ENCODE assay signal across 1 cellular context in genomic region chr4:55568905-55569504, GRCh38.
TF ChIP-seq lines count a peak whose summit lies in the region.

No MANE protein-coding gene starts in this region.

TF ChIP-seq in GM12878, 131 proteins besides CTCF, POLR2A, EP300 and RAD21 (continued from another document):
- TF ChIP-seq, protein P1, sequence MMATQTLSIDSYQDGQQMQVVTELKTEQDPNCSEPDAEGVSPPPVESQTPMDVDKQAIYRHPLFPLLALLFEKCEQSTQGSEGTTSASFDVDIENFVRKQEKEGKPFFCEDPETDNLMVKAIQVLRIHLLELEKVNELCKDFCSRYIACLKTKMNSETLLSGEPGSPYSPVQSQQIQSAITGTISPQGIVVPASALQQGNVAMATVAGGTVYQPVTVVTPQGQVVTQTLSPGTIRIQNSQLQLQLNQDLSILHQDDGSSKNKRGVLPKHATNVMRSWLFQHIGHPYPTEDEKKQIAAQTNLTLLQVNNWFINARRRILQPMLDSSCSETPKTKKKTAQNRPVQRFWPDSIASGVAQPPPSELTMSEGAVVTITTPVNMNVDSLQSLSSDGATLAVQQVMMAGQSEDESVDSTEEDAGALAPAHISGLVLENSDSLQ (IDR thresholded peaks at IDR 0.05), result no peak
- no peak for TF ChIP-seq MXI1 (IDR thresholded peaks at IDR 0.05; ENCODE audit: low read depth, low read length)
- TF ChIP-seq USF1 (IDR thresholded peaks at IDR 0.05; ENCODE audit: borderline replicate concordance, extremely low read length, insufficient read depth, low read depth, low read length), result no peak
- no peak for TF ChIP-seq CEBPB (IDR thresholded peaks at IDR 0.05; ENCODE audit: borderline replicate concordance in 1 of 2, low read depth in 2 of 2, low read length in 2 of 2)
- TF ChIP-seq CHD2 (IDR thresholded peaks at IDR 0.05; ENCODE audit: borderline replicate concordance, low read depth, low read length), result no peak
- TF ChIP-seq RCOR1 (conservative IDR thresholded peaks at IDR 0.05; ENCODE audit: low read depth, low read length), result no peak
- no peak for TF ChIP-seq BRCA1 (IDR thresholded peaks at IDR 0.05; ENCODE audit: low read depth, low read length)
- TF ChIP-seq, protein P2, sequence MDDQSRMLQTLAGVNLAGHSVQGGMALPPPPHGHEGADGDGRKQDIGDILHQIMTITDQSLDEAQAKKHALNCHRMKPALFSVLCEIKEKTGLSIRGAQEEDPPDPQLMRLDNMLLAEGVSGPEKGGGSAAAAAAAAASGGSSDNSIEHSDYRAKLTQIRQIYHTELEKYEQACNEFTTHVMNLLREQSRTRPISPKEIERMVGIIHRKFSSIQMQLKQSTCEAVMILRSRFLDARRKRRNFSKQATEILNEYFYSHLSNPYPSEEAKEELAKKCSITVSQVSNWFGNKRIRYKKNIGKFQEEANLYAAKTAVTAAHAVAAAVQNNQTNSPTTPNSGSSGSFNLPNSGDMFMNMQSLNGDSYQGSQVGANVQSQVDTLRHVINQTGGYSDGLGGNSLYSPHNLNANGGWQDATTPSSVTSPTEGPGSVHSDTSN (IDR thresholded peaks at IDR 0.05; ENCODE audit: insufficient replicate concordance, low read depth, low read length), result no peak
- TF ChIP-seq, protein P3, sequence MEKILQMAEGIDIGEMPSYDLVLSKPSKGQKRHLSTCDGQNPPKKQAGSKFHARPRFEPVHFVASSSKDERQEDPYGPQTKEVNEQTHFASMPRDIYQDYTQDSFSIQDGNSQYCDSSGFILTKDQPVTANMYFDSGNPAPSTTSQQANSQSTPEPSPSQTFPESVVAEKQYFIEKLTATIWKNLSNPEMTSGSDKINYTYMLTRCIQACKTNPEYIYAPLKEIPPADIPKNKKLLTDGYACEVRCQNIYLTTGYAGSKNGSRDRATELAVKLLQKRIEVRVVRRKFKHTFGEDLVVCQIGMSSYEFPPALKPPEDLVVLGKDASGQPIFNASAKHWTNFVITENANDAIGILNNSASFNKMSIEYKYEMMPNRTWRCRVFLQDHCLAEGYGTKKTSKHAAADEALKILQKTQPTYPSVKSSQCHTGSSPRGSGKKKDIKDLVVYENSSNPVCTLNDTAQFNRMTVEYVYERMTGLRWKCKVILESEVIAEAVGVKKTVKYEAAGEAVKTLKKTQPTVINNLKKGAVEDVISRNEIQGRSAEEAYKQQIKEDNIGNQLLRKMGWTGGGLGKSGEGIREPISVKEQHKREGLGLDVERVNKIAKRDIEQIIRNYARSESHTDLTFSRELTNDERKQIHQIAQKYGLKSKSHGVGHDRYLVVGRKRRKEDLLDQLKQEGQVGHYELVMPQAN (conservative IDR thresholded peaks at IDR 0.05), result no peak
- TF ChIP-seq ZNF274 (IDR thresholded peaks at IDR 0.05; ENCODE audit: insufficient read depth, insufficient read length), result no peak
- no peak for TF ChIP-seq TCF3 (IDR thresholded peaks at IDR 0.05; ENCODE audit: borderline replicate concordance, insufficient read depth, low read depth, low read length)
- TF ChIP-seq DPF2 (IDR thresholded peaks at IDR 0.05), result no peak
- TF ChIP-seq ZNF384 (IDR thresholded peaks at IDR 0.05; ENCODE audit: borderline replicate concordance, low read depth, low read length), result no peak
